ENCODE assay signal across 11 cellular contexts in genomic region chr13:79492313-79492798, GRCh38. TPM values are rescaled to one million over a fixed set of nuclear protein-coding genes. Genes with fewer than 3 reads are reported as not detected.
DNase-seq lines count a peak whose midpoint lies in the region; ATAC-seq, FAIRE-seq and TF ChIP-seq lines count a peak whose summit lies in the region.
"Had no signal": no experiment of that assay in that cellular context is flagged by ENCODE, and none has a peak within 500 bp of the region (broad histone marks: within the 10 kb centered on the region; RNA-seq: fewer than 3 reads in every experiment).

No MANE protein-coding gene starts in this region.

- H3K79me2 ChIP-seq in GM23338 (replicated peaks; ENCODE audit: insufficient read depth), result peaks cover 99% of the 10 kb centered on the region

- TF ChIP-seq POLR2A in body of pancreas (IDR thresholded peaks at IDR 0.05), result no peak

- DNase-seq in GM23338 (ENCODE audit: low spot score) (peak; percentile 38), SK-N-MC (ENCODE audit: low read depth, low spot score) (no peak), choroid plexus epithelial cell (ENCODE audit: low read depth) (peak; percentile 57), renal cortical epithelial cell (ENCODE audit: low read depth) (peak; percentile 56), body of pancreas (no peak), urothelium cell line (ENCODE audit: low spot score) (no peak), cerebellum (ENCODE audit: low spot score) (no peak)
- DNase-seq: NCI-H187 treated with DMSO at 0.1 percent for 48 hours, sigmoid colon, testis had no signal

- H3K4me2 ChIP-seq in GM23338, result peak overlapping the region; percentile 36

- FAIRE-seq in urothelium cell line (lab: Jason Lieb, UNC), result no peak

- intact Hi-C loops in body of pancreas (cut with DNase I), result no loop called here

- peaks cover 4% of the 10 kb centered on the region; the same call in 2 of the 3 replicates for H3K36me3 Mint-ChIP-seq in GM23338 (ENCODE audit: low read depth)

- peak overlapping the region; percentile 46; the same call in 1 of the 2 replicates for H3K27ac Mint-ChIP-seq in GM23338

- H3K9me2 ChIP-seq in GM23338 (ENCODE audit: insufficient read depth), result peaks cover 9% of the 10 kb centered on the region

- ATAC-seq in GM23338 (peak; percentile 83), body of pancreas (no peak)

- H3K27ac ChIP-seq in GM23338 (ENCODE audit: low read depth), result peak overlapping the region; percentile 26
- H3K27ac ChIP-seq in SK-N-MC, result peak overlapping the region; percentile 88
- peak overlapping the region in 1 of 4 donors; percentile 50 for H3K27ac ChIP-seq in body of pancreas
- H3K27ac ChIP-seq: testis had no signal

- H3K4me3 ChIP-seq in GM23338 (no peak overlapping the region), SK-N-MC (peak overlapping the region; percentile 67), choroid plexus epithelial cell (ENCODE audit: low read depth, low read length) (no peak overlapping the region), body of pancreas (no peak overlapping the region)
- H3K4me3 ChIP-seq: sigmoid colon, testis had no signal

- H2AFZ ChIP-seq in GM23338, result no peak overlapping the region

- H3K4me1 ChIP-seq in GM23338 (ENCODE audit: insufficient read depth), result peaks cover 57% of the 10 kb centered on the region
- peaks cover 43% of the 10 kb centered on the region for H3K4me1 ChIP-seq in body of pancreas
- H3K4me1 ChIP-seq: testis had no signal

- H3K27me3 Mint-ChIP-seq in GM23338 (ENCODE audit: insufficient read depth, low read depth, poor library complexity), result peaks cover 4% of the 10 kb centered on the region
- H3K27me3 Mint-ChIP-seq: central memory CD8-positive, alpha-beta T cell had no signal

- H3K27me3 ChIP-seq in GM23338 (ENCODE audit: insufficient read depth) (no peaks in the 10 kb centered on the region), body of pancreas (no peaks in the 10 kb centered on the region)
- H3K27me3 ChIP-seq: sigmoid colon, testis had no signal

- peaks cover 60% of the 10 kb centered on the region for H3K4me1 Mint-ChIP-seq in GM23338

- no peak overlapping the region for H3K9ac ChIP-seq in SK-N-MC (ENCODE audit: insufficient read length)

- WGBS in body of pancreas, 2 donors, result 70 to 74% methylated on average over 5 of the region's 5 CpGs

- no peak overlapping the region for H3K4me3 Mint-ChIP-seq in GM23338
- H3K4me3 Mint-ChIP-seq: central memory CD8-positive, alpha-beta T cell had no signal

- H3K36me3 ChIP-seq in GM23338 (ENCODE audit: insufficient read depth) (no peaks in the 10 kb centered on the region), SK-N-MC (ENCODE audit: insufficient read depth, low read length) (peaks cover 6% of the 10 kb centered on the region; the same call in 1 of the 2 replicates), body of pancreas (replicated peaks in 1 of 2; ENCODE audit: insufficient read depth in 1 of 2, low read depth in 2 of 2) (no peaks in the 10 kb centered on the region)
- H3K36me3 ChIP-seq: sigmoid colon had no signal

- H3K9me3 ChIP-seq in SK-N-MC (ENCODE audit: low read depth, low read length) (no peaks in the 10 kb centered on the region), body of pancreas (no peaks in the 10 kb centered on the region)
- H3K9me3 ChIP-seq: sigmoid colon, testis had no signal

- H3K9me3 Mint-ChIP-seq in GM23338, result no peaks in the 10 kb centered on the region
- H3K9me3 Mint-ChIP-seq: central memory CD8-positive, alpha-beta T cell had no signal

- H3F3A ChIP-seq in GM23338 (replicated peaks; ENCODE audit: low read depth), result no peaks in the 10 kb centered on the region

- H4K20me1 ChIP-seq in GM23338 (replicated peaks; ENCODE audit: insufficient read depth), result no peaks in the 10 kb centered on the region

- no peak for TF ChIP-seq CTCF in GM23338 (conservative IDR thresholded peaks at IDR 0.05; ENCODE audit: low read depth in 2 of 2)
- TF ChIP-seq CTCF in choroid plexus epithelial cell (conservative IDR thresholded peaks at IDR 0.05; ENCODE audit: low read depth, low read length), result no peak
- TF ChIP-seq CTCF in body of pancreas (IDR thresholded peaks at IDR 0.05), result no peak

TF ChIP-seq in GM23338, 12 proteins besides CTCF, POLR2A, EP300 and RAD21:
- no peak for TF ChIP-seq EZH2phosphoT487 (IDR thresholded peaks at IDR 0.05; ENCODE audit: unreplicated experiment)
- TF ChIP-seq NANOG (IDR thresholded peaks at IDR 0.05; ENCODE audit: borderline replicate concordance), result no peak
- no peak for TF ChIP-seq ZNF462 (CRISPR knock-in tag; IDR thresholded peaks at IDR 0.05)
- TF ChIP-seq EZH2 (IDR thresholded peaks at IDR 0.05; ENCODE audit: low read depth, unreplicated experiment), result no peak
- no peak for TF ChIP-seq POLR2AphosphoS5 (IDR thresholded peaks at IDR 0.05; ENCODE audit: low read depth)

RNA-seq across cellular contexts. Expression of gene NDFIP2, which starts 11.4 kb away (rescaled TPM):
- 28.7 and 32.8 TPM in 2 replicates for total RNA-seq in GM23338 (2014; rRNA removed; shearing (Covaris generic))
- 25.2 and 28.3 TPM in 2 replicates for polyA plus RNA-seq in GM23338 (2016; fragmentation: Nextera tagmentation; extraction: Ambion mirVana)
- total RNA-seq in renal cortical epithelial cell (68.7 and 128 TPM in 2 replicates), body of pancreas (10 to 100 TPM; 16.8 to 18.9 TPM), cerebellum (28.9 TPM)

Comparison
In these comparisons a context has a peak if more than half of its experiments do, and no peak if none do; other contexts are left out.
1. DNase-seq: peak in GM23338 (single experiment), choroid plexus epithelial cell (single experiment) and renal cortical epithelial cell (single experiment); none in SK-N-MC (single experiment), body of pancreas (0 of 4), urothelium cell line (single experiment) and cerebellum (single experiment).